15 cellular contexts compared by ENCODE assay signal in genomic region chr1:5878938-5879337, GRCh38.
DNase-seq lines count a peak whose midpoint lies in the region; ATAC-seq and TF ChIP-seq lines count a peak whose summit lies in the region.
"Had no signal": no experiment of that assay in that cellular context is flagged by ENCODE, and none has a peak within 500 bp of the region (broad histone marks: within the 10 kb centered on the region; RNA-seq: fewer than 3 reads in every experiment).

No MANE protein-coding gene starts in this region.

- no peaks in the 10 kb centered on the region for H3K27me3 ChIP-seq in BLaER1 treated with 17β-estradiol and CSF1 and Interleukin-3, amounts not matched to agents 10 nM and 100 nM

- peaks cover 73 to 99% (median 85%) of the 10 kb centered on the region in 11 experiments for H3K36me3 ChIP-seq in BLaER1 treated with 17β-estradiol and CSF1 and Interleukin-3, amounts not matched to agents 10 nM and 100 nM
- H3K36me3 ChIP-seq: HAP-1 had no signal

- H3K4me1 Mint-ChIP-seq in activated naive CD4-positive, alpha-beta T cell treated with anti-CD3 and anti-CD28 coated beads, Interleukin-2, amount 10 ng/mL, durations not matched to agents 7 days and 5 days: no peaks in the 10 kb centered on the region
- H3K4me1 Mint-ChIP-seq in chondrocyte (ENCODE audit: low read depth): no peaks in the 10 kb centered on the region
- peaks cover 10% of the 10 kb centered on the region for H3K4me1 Mint-ChIP-seq in stimulated activated effector memory CD8-positive, alpha-beta T cell treated with anti-CD3 and anti-CD28 coated beads, Interleukin-12 subunit alpha, Interleukin-12 subunit beta, amount 100 ng/mL, for 72 hours
- H3K4me1 Mint-ChIP-seq: B cell, CD14-positive monocyte had no signal

- no peak for DNase-seq in activated naive CD4-positive, alpha-beta T cell treated with anti-CD3 and anti-CD28 coated beads, Interleukin-2, amount 10 ng/mL, durations not matched to agents 7 days and 5 days
- no peak for DNase-seq in activated naive CD4-positive, alpha-beta T cell (lab: John Stamatoyannopoulos, UW)
- DNase-seq in chondrocyte (ENCODE audit: low spot score): peak; percentile 51
- DNase-seq in stimulated activated effector memory CD8-positive, alpha-beta T cell treated with anti-CD3 and anti-CD28 coated beads, Interleukin-12 subunit alpha, Interleukin-12 subunit beta, amount 100 ng/mL, for 72 hours (ENCODE audit: low spot score in 2 of 2): no peak
- DNase-seq in foreskin fibroblast: no peak
- DNase-seq in T-helper 2 cell: no peak
- DNase-seq: CD8-positive, alpha-beta T cell; COR-L47; DMS153; DMS79 treated with DMSO at 0.1 percent for 48 hours; EL had no signal

- H3K36me3 Mint-ChIP-seq in activated naive CD4-positive, alpha-beta T cell treated with anti-CD3 and anti-CD28 coated beads, Interleukin-2, amount 10 ng/mL, durations not matched to agents 7 days and 5 days: peaks cover 15% of the 10 kb centered on the region
- peaks cover 23% of the 10 kb centered on the region for H3K36me3 Mint-ChIP-seq in chondrocyte (ENCODE audit: low read depth)
- peaks cover 5% of the 10 kb centered on the region for H3K36me3 Mint-ChIP-seq in stimulated activated effector memory CD8-positive, alpha-beta T cell treated with anti-CD3 and anti-CD28 coated beads, Interleukin-12 subunit alpha, Interleukin-12 subunit beta, amount 100 ng/mL, for 72 hours

- no peaks in the 10 kb centered on the region; a peak in 1 of 22 replicates for H4K20me1 ChIP-seq in BLaER1 treated with 17β-estradiol and CSF1 and Interleukin-3, amounts not matched to agents 10 nM and 100 nM

- no peak for ATAC-seq in stimulated activated effector memory CD8-positive, alpha-beta T cell treated with anti-CD3 and anti-CD28 coated beads, Interleukin-12 subunit alpha, Interleukin-12 subunit beta, amount 100 ng/mL, for 72 hours
- ATAC-seq: CD8-positive, alpha-beta T cell had no signal

- peak overlapping the region in 6 of 11 experiments; percentile 7 to 52 (median 34); a peak in 7 of 22 replicates for H3K9ac ChIP-seq in BLaER1 treated with 17β-estradiol and CSF1 and Interleukin-3, amounts not matched to agents 10 nM and 100 nM

- H3K4me2 ChIP-seq in BLaER1 treated with 17β-estradiol and CSF1 and Interleukin-3, amounts not matched to agents 10 nM and 100 nM: peak overlapping the region in 7 of 11 experiments; percentile 33 to 72 (median 49); a peak in 14 of 22 replicates

- H3K4me3 ChIP-seq in BLaER1 treated with 17β-estradiol and CSF1 and Interleukin-3, amounts not matched to agents 10 nM and 100 nM: no peak overlapping the region
- no peak overlapping the region for H3K4me3 ChIP-seq in foreskin fibroblast (ENCODE audit: low read depth in 1 of 2, low read length in 2 of 2)
- H3K4me3 ChIP-seq: HAP-1 had no signal

- H3K9me3 Mint-ChIP-seq in activated naive CD4-positive, alpha-beta T cell treated with anti-CD3 and anti-CD28 coated beads, Interleukin-2, amount 10 ng/mL, durations not matched to agents 7 days and 5 days: peaks cover 4% of the 10 kb centered on the region
- H3K9me3 Mint-ChIP-seq in chondrocyte (ENCODE audit: low read depth): peaks cover 12% of the 10 kb centered on the region
- H3K9me3 Mint-ChIP-seq in stimulated activated effector memory CD8-positive, alpha-beta T cell treated with anti-CD3 and anti-CD28 coated beads, Interleukin-12 subunit alpha, Interleukin-12 subunit beta, amount 100 ng/mL, for 72 hours: no peaks in the 10 kb centered on the region
- H3K9me3 Mint-ChIP-seq: CD8-positive, alpha-beta T cell had no signal

- peak overlapping the region in 7 of 11 experiments; percentile 1 to 57 (median 30); a peak in 8 of 22 replicates for H3K27ac ChIP-seq in BLaER1 treated with 17β-estradiol and CSF1 and Interleukin-3, amounts not matched to agents 10 nM and 100 nM

- TF ChIP-seq CTCF in chondrocyte (IDR thresholded peaks at IDR 0.05): no peak
- TF ChIP-seq CTCF in foreskin fibroblast (IDR thresholded peaks at IDR 0.05; ENCODE audit: low read depth, low read length): no peak

- peaks cover 0 to 48% (median 23%) of the 10 kb centered on the region in 10 experiments; a peak in 13 of 20 replicates for H3K4me1 ChIP-seq in BLaER1 treated with 17β-estradiol and CSF1 and Interleukin-3, amounts not matched to agents 10 nM and 100 nM
- H3K4me1 ChIP-seq: HAP-1 had no signal

- H3K4me3 Mint-ChIP-seq in activated naive CD4-positive, alpha-beta T cell treated with anti-CD3 and anti-CD28 coated beads, Interleukin-2, amount 10 ng/mL, durations not matched to agents 7 days and 5 days: no peak overlapping the region
- H3K4me3 Mint-ChIP-seq in chondrocyte (ENCODE audit: unreplicated experiment): no peak overlapping the region
- no peak overlapping the region for H3K4me3 Mint-ChIP-seq in stimulated activated effector memory CD8-positive, alpha-beta T cell treated with anti-CD3 and anti-CD28 coated beads, Interleukin-12 subunit alpha, Interleukin-12 subunit beta, amount 100 ng/mL, for 72 hours
- H3K4me3 Mint-ChIP-seq: B cell; CD14-positive monocyte; CD8-positive, alpha-beta T cell had no signal

- CTCF ChIA-PET in activated naive CD4-positive, alpha-beta T cell treated with anti-CD3 and anti-CD28 coated beads, Interleukin-2, amount 10 ng/mL, durations not matched to agents 7 days and 5 days (lab: Charles Lee): no interaction called here

- no peaks in the 10 kb centered on the region for H3K27me3 Mint-ChIP-seq in activated naive CD4-positive, alpha-beta T cell treated with anti-CD3 and anti-CD28 coated beads, Interleukin-2, amount 10 ng/mL, durations not matched to agents 7 days and 5 days
- H3K27me3 Mint-ChIP-seq in chondrocyte (ENCODE audit: low read depth): no peaks in the 10 kb centered on the region
- H3K27me3 Mint-ChIP-seq: B cell had no signal

- H3K27ac Mint-ChIP-seq in activated naive CD4-positive, alpha-beta T cell treated with anti-CD3 and anti-CD28 coated beads, Interleukin-2, amount 10 ng/mL, durations not matched to agents 7 days and 5 days: peak overlapping the region; percentile 62
- H3K27ac Mint-ChIP-seq in chondrocyte (ENCODE audit: unreplicated experiment): no peak overlapping the region
- H3K27ac Mint-ChIP-seq in stimulated activated effector memory CD8-positive, alpha-beta T cell treated with anti-CD3 and anti-CD28 coated beads, Interleukin-12 subunit alpha, Interleukin-12 subunit beta, amount 100 ng/mL, for 72 hours: peak overlapping the region; percentile 11
- H3K27ac Mint-ChIP-seq: B cell; CD14-positive monocyte; CD8-positive, alpha-beta T cell had no signal

- H3K9me3 ChIP-seq in BLaER1 treated with 17β-estradiol and CSF1 and Interleukin-3, amounts not matched to agents 10 nM and 100 nM (replicated peaks in 1 of 11): peaks cover 38 to 51% (median 47%) of the 10 kb centered on the region in 11 experiments
- H3K9me3 ChIP-seq: HAP-1 had no signal
